10 cellular contexts compared by ENCODE assay signal in genomic region chr10:102651455-102652169, GRCh38. TPM values are rescaled to one million over a fixed set of nuclear protein-coding genes. Genes with fewer than 3 reads are reported as not detected.
DNase-seq lines count a peak whose midpoint lies in the region; ATAC-seq and TF ChIP-seq lines count a peak whose summit lies in the region.
"Had no signal": no experiment of that assay in that cellular context is flagged by ENCODE, and none has a peak within 500 bp of the region (broad histone marks: within the 10 kb centered on the region; RNA-seq: fewer than 3 reads in every experiment).

No MANE protein-coding gene starts in this region.

- ATAC-seq in GM21528 (IDR thresholded peaks at IDR 0.05; ENCODE audit: low FRiP score, unreplicated experiment) (no peak), GM18505 (IDR thresholded peaks at IDR 0.05; ENCODE audit: unreplicated experiment) (no peak)

- no TSS peak for BruUV-seq in OCI-LY7 (replicated peaks; lab: Mats Ljungman, UMichigan)

- H3K4me1 ChIP-seq in OCI-LY7 (ENCODE audit: insufficient read depth, low read length, poor library complexity, severe bottlenecking) (peaks cover 73% of the 10 kb centered on the region), esophagus squamous epithelium (peaks cover 51 to 90% (median 64%) of the 10 kb centered on the region in 3 donors), sigmoid colon (peaks cover 0 to 79% (median 64%) of the 10 kb centered on the region in 4 donors)

- H3K9me3 ChIP-seq in OCI-LY7 (ENCODE audit: low read length) (no peaks in the 10 kb centered on the region), esophagus squamous epithelium (no peaks in the 10 kb centered on the region), sigmoid colon (no peaks in the 10 kb centered on the region)

- DNase-seq in GM13976 (ENCODE audit: low spot score) (peak; percentile 46), OCI-LY7 (ENCODE audit: low spot score) (no peak), esophagus squamous epithelium (lab: John Stamatoyannopoulos, UW) (no peak), sigmoid colon (no peak), ureter (ENCODE audit: low spot score) (no peak), type B pancreatic cell (ENCODE audit: extremely low spot score, unreplicated experiment) (no peak)
- DNase-seq: DND-41; stimulated activated CD4-positive, alpha-beta T cell treated with anti-CD3 and anti-CD28 coated beads, Interleukin-2, amount 100 ng/mL, for 24 hours had no signal

- TF ChIP-seq POLR2A in esophagus squamous epithelium (IDR thresholded peaks at IDR 0.05): no peak
- no peak for TF ChIP-seq POLR2A in sigmoid colon (IDR thresholded peaks at IDR 0.05)
- TF ChIP-seq POLR2A in GM18505 (IDR thresholded peaks at IDR 0.05; ENCODE audit: borderline replicate concordance, extremely low read depth, insufficient read depth, insufficient read length): no peak

- H3K9me2 ChIP-seq in OCI-LY7 (ENCODE audit: insufficient read depth, low read length): no peaks in the 10 kb centered on the region

- peak overlapping the region; percentile 82 for H3K4me2 ChIP-seq in OCI-LY7 (ENCODE audit: low read length)

- H2AFZ ChIP-seq in OCI-LY7 (ENCODE audit: low read length): no peak overlapping the region

- CTCF ChIA-PET in OCI-LY7 (lab: Charles Lee; ENCODE audit: unreplicated experiment): interaction anchor here (0.6 to 2.1 kb wide), 2 partner anchors 9 to 355 kb away, joined by 4 to 7 read pairs; no protein-coding TSS in a partner anchor

- peaks cover 13% of the 10 kb centered on the region for H3K36me3 Mint-ChIP-seq in type B pancreatic cell

- peaks cover 80% of the 10 kb centered on the region for H3K79me2 ChIP-seq in OCI-LY7 (ENCODE audit: insufficient read depth, low read depth, low read length)

- in situ Hi-C loops in GM13976 (cut with MboI; ENCODE audit: low sequenced_read_pairs, unreplicated experiment): no loop called here

- TF ChIP-seq EP300 in sigmoid colon (IDR thresholded peaks at IDR 0.05): no peak

- no peaks in the 10 kb centered on the region for H3K9me3 Mint-ChIP-seq in type B pancreatic cell

- no peaks in the 10 kb centered on the region for H3K27me3 Mint-ChIP-seq in type B pancreatic cell

- intact Hi-C loops in OCI-LY7 (cut with micrococcal nuclease; ENCODE audit: unreplicated experiment): loop anchor here (1.0 kb wide), 1 partner anchor 10 kb away; no protein-coding TSS in a partner anchor
- intact Hi-C loops in esophagus squamous epithelium (cut with DNase I): no loop called here
- intact Hi-C loops in sigmoid colon (cut with DNase I): no loop called here

- 0 out of 2 replicates have a peak, but pooled peaks cover 4% of the 10 kb centered on the region for H4K20me1 ChIP-seq in OCI-LY7 (ENCODE audit: insufficient read depth, low read length)

- peaks cover 67% of the 10 kb centered on the region for H3K36me3 ChIP-seq in OCI-LY7 (ENCODE audit: insufficient read depth, low read length)
- H3K36me3 ChIP-seq in esophagus squamous epithelium: peaks cover 7 to 58% (median 26%) of the 10 kb centered on the region in 3 donors
- peaks cover 21 to 43% (median 28%) of the 10 kb centered on the region in 4 donors for H3K36me3 ChIP-seq in sigmoid colon

- peak overlapping the region; percentile 95 for H3K27ac ChIP-seq in OCI-LY7 (ENCODE audit: low read depth, low read length, poor library complexity, severe bottlenecking)
- H3K27ac ChIP-seq in esophagus squamous epithelium: peak overlapping the region; percentile 14 to 100 (median 86)
- H3K27ac ChIP-seq in sigmoid colon: peak overlapping the region; percentile 36 to 100 (median 95)

- no peaks in the 10 kb centered on the region for H3K27me3 ChIP-seq in esophagus squamous epithelium
- H3K27me3 ChIP-seq in sigmoid colon: no peaks in the 10 kb centered on the region

- POLR2A ChIA-PET in OCI-LY7 (lab: Charles Lee): interaction anchor here (0.6 to 2.1 kb wide), 5 partner anchors 9 to 63 kb away, joined by 3 to 6 read pairs (median 4); partner anchors contain the start of genes ARL3 and SFXN2

- H3K27ac Mint-ChIP-seq in type B pancreatic cell: no peak overlapping the region

- H3K4me3 ChIP-seq in OCI-LY7 (ENCODE audit: low read depth, low read length, poor library complexity, severe bottlenecking): peak overlapping the region; percentile 84
- H3K4me3 ChIP-seq in esophagus squamous epithelium: peak overlapping the region in 1 of 4 donors; percentile 12
- no peak overlapping the region for H3K4me3 ChIP-seq in sigmoid colon

- 78 to 82% methylated on average over 7 to 9 of the region's 11 CpGs for WGBS in esophagus squamous epithelium, 2 donors
- 80 to 83% methylated on average over 11 of the region's 11 CpGs for WGBS in sigmoid colon, 2 donors

- no peak for TF ChIP-seq CTCF in GM13976 (IDR thresholded peaks at IDR 0.05; ENCODE audit: borderline replicate concordance, control extremely low read depth, extremely low read depth, insufficient read depth, missing control alignments)
- TF ChIP-seq CTCF in OCI-LY7 (conservative IDR thresholded peaks at IDR 0.05; ENCODE audit: low read length): no peak
- TF ChIP-seq CTCF in esophagus squamous epithelium (IDR thresholded peaks at IDR 0.05): no peak
- TF ChIP-seq CTCF in sigmoid colon (IDR thresholded peaks at IDR 0.05): no peak
- TF ChIP-seq CTCF in type B pancreatic cell (conservative IDR thresholded peaks at IDR 0.05): no peak

- H3K4me1 Mint-ChIP-seq in type B pancreatic cell (ENCODE audit: unreplicated experiment): peaks cover 15% of the 10 kb centered on the region

- no peak overlapping the region for H3K4me3 Mint-ChIP-seq in type B pancreatic cell

RNA-seq across cellular contexts. Expression of gene TRIM8, which starts 7.3 kb away (rescaled TPM):
- total RNA-seq in OCI-LY7 (2014; rRNA removed; shearing (Covaris generic)): 54.2 and 67.3 TPM in 2 replicates
- total RNA-seq in OCI-LY7 (2022) (73.1 and 92.1 TPM in 2 replicates), esophagus squamous epithelium (10 to 100 TPM; 27.6 to 75.9 (median 48.8) TPM), sigmoid colon (10 to 100 TPM; 58.9 to 88.6 (median 67.1) TPM), ureter (137 TPM), type B pancreatic cell (ENCODE audit: low replicate concordance) (81.6 and 124 TPM in 2 replicates)
- 10 to 100 TPM; 25.0 to 53.0 (median 46.8) TPM for polyA plus RNA-seq in sigmoid colon
